In the genomic region with DNA sequence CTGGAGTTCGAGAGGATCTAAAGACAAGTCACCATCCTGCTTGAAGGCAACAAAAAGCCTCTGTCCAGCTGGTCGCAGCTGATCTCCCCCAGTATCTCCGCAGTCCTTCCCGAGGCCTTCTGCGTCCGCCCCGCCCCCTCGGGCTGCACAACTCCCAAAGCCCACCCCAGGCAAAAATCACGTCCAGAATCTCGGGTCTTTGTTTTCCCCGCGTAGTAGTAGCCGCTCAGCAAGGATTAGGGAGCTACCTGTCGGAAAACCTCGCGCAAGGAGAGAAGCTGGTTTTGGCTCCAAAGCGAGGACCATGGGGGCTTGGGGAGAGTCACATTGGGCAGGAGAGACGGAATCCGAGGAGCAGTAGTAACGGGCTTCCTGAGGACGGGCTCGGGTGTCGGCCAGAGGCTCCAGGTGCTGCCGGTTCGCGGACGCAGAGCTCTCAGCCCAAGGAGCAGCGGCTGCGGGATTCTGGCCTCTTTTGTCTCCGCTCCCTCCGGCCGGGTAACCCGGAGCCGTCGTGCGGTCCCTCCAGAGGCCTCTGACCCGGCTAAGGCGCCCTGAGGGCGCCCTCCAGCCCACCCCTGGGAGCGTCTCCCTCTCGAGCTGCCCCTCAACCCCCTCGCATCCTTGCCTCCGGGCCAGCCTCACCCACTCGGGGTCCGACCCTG, we compare ENCODE assay signal across 1 cellular context.
TF ChIP-seq lines count a peak whose summit lies in the region.

No MANE protein-coding gene starts in this region.

TF ChIP-seq in H1, 55 proteins besides CTCF, POLR2A, EP300 and RAD21:
- TF ChIP-seq SIN3A (conservative IDR thresholded peaks at IDR 0.05 in 1 of 2, IDR thresholded peaks at IDR 0.05 in 1 of 2; ENCODE audit: low read depth in 1 of 2, low read length in 2 of 2), result peak; percentile 41 to 63; a peak in 1 of 4 replicates
- no peak for TF ChIP-seq CHD7 (IDR thresholded peaks at IDR 0.05; ENCODE audit: insufficient replicate concordance, low read length)
- TF ChIP-seq NANOG (IDR thresholded peaks at IDR 0.05; ENCODE audit: insufficient read depth, low read depth, low read length, poor library complexity, severe bottlenecking), result no peak
- no peak for TF ChIP-seq RNF2 (IDR thresholded peaks at IDR 0.05; ENCODE audit: borderline replicate concordance, low read depth, low read length, missing control alignments, poor library complexity, severe bottlenecking)
- TF ChIP-seq SAP30 (IDR thresholded peaks at IDR 0.05; ENCODE audit: insufficient read depth, insufficient replicate concordance, low read length), result peak; percentile 95
- no peak for TF ChIP-seq E2F6 (IDR thresholded peaks at IDR 0.05)
- TF ChIP-seq PHF8 (conservative IDR thresholded peaks at IDR 0.05; ENCODE audit: low read depth, low read length), result peak; percentile 84
TF ChIP-seq in H1: peak in this region for 3.
